25 cellular contexts compared by ENCODE assay signal in the genomic region with DNA sequence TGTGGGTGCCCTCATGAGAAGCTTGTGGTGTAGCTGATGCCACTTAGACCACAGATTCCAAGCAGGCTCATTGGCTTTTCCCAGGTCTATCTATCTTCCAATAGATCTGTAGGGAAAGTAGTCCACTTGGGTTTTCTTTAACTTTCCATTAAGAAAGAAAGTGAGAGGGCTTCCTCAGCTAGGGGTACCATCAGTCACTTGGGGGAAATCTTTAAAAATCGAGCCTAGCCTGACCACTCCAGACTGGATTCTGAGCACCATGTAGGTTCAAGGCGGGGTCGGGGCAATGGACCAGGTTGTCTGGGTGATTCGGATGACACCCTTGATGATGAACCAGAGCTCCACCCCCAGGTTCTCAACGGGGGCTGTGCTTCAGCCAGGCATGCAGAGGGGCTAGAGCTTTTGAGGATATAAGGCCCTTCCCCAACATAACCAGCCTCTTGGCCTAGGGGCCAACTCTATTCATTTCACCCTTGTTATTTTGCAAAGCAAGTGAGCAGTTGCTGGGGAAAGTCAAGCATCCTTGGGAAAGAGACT. TPM values are rescaled to one million over a fixed set of nuclear protein-coding genes. Genes with fewer than 3 reads are reported as not detected.
DNase-seq lines count a peak whose midpoint lies in the region; ATAC-seq, FAIRE-seq and TF ChIP-seq lines count a peak whose summit lies in the region.
"Had no signal": no experiment of that assay in that cellular context is flagged by ENCODE, and none has a peak within 500 bp of the region (broad histone marks: within the 10 kb centered on the region; RNA-seq: fewer than 3 reads in every experiment).

No MANE protein-coding gene starts in this region.

- no peaks in the 10 kb centered on the region for H3K4me1 ChIP-seq in A673 (ENCODE audit: insufficient read depth, low read length, poor library complexity, severe bottlenecking)
- H3K4me1 ChIP-seq in GM23248 (ENCODE audit: insufficient read depth), result peaks cover 21% of the 10 kb centered on the region
- H3K4me1 ChIP-seq in esophagus muscularis mucosa, result peaks cover 53 to 68% (median 62%) of the 10 kb centered on the region in 4 donors
- peaks cover 27% of the 10 kb centered on the region for H3K4me1 ChIP-seq in psoas muscle
- H3K4me1 ChIP-seq: HAP-1 had no signal

- FAIRE-seq in GM12892 (lab: Jason Lieb, UNC), result no peak
- FAIRE-seq: GM18507 had no signal

- H3F3A ChIP-seq in GM23248 (ENCODE audit: insufficient read depth), result peaks cover 37% of the 10 kb centered on the region

- H3K4me3 Mint-ChIP-seq in progenitor cell of endocrine pancreas (ENCODE audit: low read depth), result no peak overlapping the region
- H3K4me3 Mint-ChIP-seq in stimulated activated naive B cell treated with anti-CD40 and anti-IgM and Interleukin-4, amounts not matched to agents 10 μg/mL and 1 μg/mL and 100 μg/mL, for 72 hours, result no peak overlapping the region
- H3K4me3 Mint-ChIP-seq: neural crest cell; T-helper 2 cell treated with Interferon-gamma antibody and Interleukin-4, amounts not matched to agents 5 μg/mL and 100 μg/mL, for 36 hours had no signal

- POLR2A ChIA-PET in A673 (lab: Charles Lee; ENCODE audit: low non-redundant PET), result interaction anchor here (0.5 kb wide), 1 partner anchor 486 kb away, joined by 3 read pairs; no protein-coding TSS in a partner anchor

- H3K4me3 ChIP-seq in A673 (ENCODE audit: low read depth, low read length, poor library complexity, severe bottlenecking) (no peak overlapping the region), GM23248 (no peak overlapping the region), esophagus muscularis mucosa (no peak overlapping the region), psoas muscle (no peak overlapping the region)
- H3K4me3 ChIP-seq: HAP-1, left lung, smooth muscle cell had no signal

- H3K9me3 ChIP-seq in A673 (ENCODE audit: low read depth, low read length, poor library complexity, severe bottlenecking) (no peaks in the 10 kb centered on the region), GM23248 (ENCODE audit: low read depth) (no peaks in the 10 kb centered on the region), esophagus muscularis mucosa (no peaks in the 10 kb centered on the region), psoas muscle (no peaks in the 10 kb centered on the region)
- H3K9me3 ChIP-seq: HAP-1, left lung had no signal

- BruUV-seq in A673 (replicated peaks; lab: Mats Ljungman, UMichigan), result no TSS peak

- H3K27ac Mint-ChIP-seq in progenitor cell of endocrine pancreas, result no peak overlapping the region
- no peak overlapping the region for H3K27ac Mint-ChIP-seq in stimulated activated naive B cell treated with anti-CD40 and anti-IgM and Interleukin-4, amounts not matched to agents 10 μg/mL and 1 μg/mL and 100 μg/mL, for 72 hours
- H3K27ac Mint-ChIP-seq: activated T-helper 2 cell treated with anti-CD3 and anti-CD28 coated beads, Interferon-gamma antibody, Interleukin-2, Interleukin-4, amounts not matched to agents 10 μg/mL and 5 μg/mL and 100 μg/mL, durations not matched to agents 14 hours and 24 hours and 36 hours; T-helper 2 cell treated with Interferon-gamma antibody and Interleukin-4, amounts not matched to agents 5 μg/mL and 100 μg/mL, for 36 hours had no signal

- CTCF ChIA-PET in A673 (lab: Charles Lee), result no interaction called here

- TF ChIP-seq POLR2A in esophagus muscularis mucosa (IDR thresholded peaks at IDR 0.05; ENCODE audit: low read depth) (no peak), GM12892 (IDR thresholded peaks at IDR 0.05; ENCODE audit: low read depth, low read length) (no peak)

- no peak for TF ChIP-seq EP300 in esophagus muscularis mucosa (IDR thresholded peaks at IDR 0.05)

- no peaks in the 10 kb centered on the region for H4K20me1 ChIP-seq in GM23248 (ENCODE audit: insufficient read depth)

- DNase-seq in A673 (ENCODE audit: low spot score), result no peak
- DNase-seq in GM23248, result no peak
- DNase-seq in esophagus muscularis mucosa (ENCODE audit: extremely low spot score), result no peak
- DNase-seq in psoas muscle, result no peak
- DNase-seq in progenitor cell of endocrine pancreas (ENCODE audit: low spot score, unreplicated experiment), result no peak
- DNase-seq in NOMO-1 treated with DMSO at 0.1 percent for 48 hours (lab: John Stamatoyannopoulos, UW; ENCODE audit: unreplicated experiment), result no peak
- no peak for DNase-seq in stimulated activated naive B cell treated with anti-CD40 and anti-IgM and Interleukin-4, amounts not matched to agents 10 μg/mL and 1 μg/mL and 100 μg/mL, for 72 hours
- no peak for DNase-seq in GM12892 (ENCODE audit: insufficient read length)
- DNase-seq: activated CD4-positive, alpha-beta T cell treated with anti-CD3 and anti-CD28 coated beads, Interleukin-2, amount 50 U/mL, for 1 hour; activated CD8-positive, alpha-beta memory T cell treated with anti-CD3 and anti-CD28 coated beads, Interleukin-2, amount 50 U/mL, for 48 hours; CD4-positive, CD25-positive, alpha-beta regulatory T cell; dermis blood vessel endothelial cell; left lung; NCI-H146; NCI-H524 treated with DMSO at 0.1 percent for 48 hours; stimulated activated naive CD4-positive, alpha-beta T cell treated with Interleukin-2 at 50 U/mL for 16 hours; trophoblast cell; WERI-Rb-1 had no signal

- TF ChIP-seq CTCF in A673 (conservative IDR thresholded peaks at IDR 0.05; ENCODE audit: low read depth, low read length), result no peak
- no peak for TF ChIP-seq CTCF in esophagus muscularis mucosa (IDR thresholded peaks at IDR 0.05)
- TF ChIP-seq CTCF in psoas muscle (IDR thresholded peaks at IDR 0.05), result no peak
- no peak for TF ChIP-seq CTCF in progenitor cell of endocrine pancreas (IDR thresholded peaks at IDR 0.05; ENCODE audit: unreplicated experiment)

- peaks cover 75% of the 10 kb centered on the region for H3K79me2 ChIP-seq in GM23248 (ENCODE audit: insufficient read depth)

- in situ Hi-C loops in GM23248 (cut with MboI), result no loop called here

- intact Hi-C loops in A673 (cut with micrococcal nuclease; ENCODE audit: unreplicated experiment) (no loop called here), esophagus muscularis mucosa (cut with DNase I) (no loop called here), psoas muscle (cut with DNase I) (no loop called here)

- no peaks in the 10 kb centered on the region for H3K9me2 ChIP-seq in GM23248 (ENCODE audit: insufficient read depth)

- peaks cover 45% of the 10 kb centered on the region for H3K36me3 ChIP-seq in A673 (ENCODE audit: insufficient read depth, low read length, poor library complexity, severe bottlenecking)
- peaks cover 19% of the 10 kb centered on the region; the same call in 1 of the 2 replicates for H3K36me3 ChIP-seq in GM23248 (ENCODE audit: low read depth)
- H3K36me3 ChIP-seq in esophagus muscularis mucosa, result peaks cover 28 to 66% (median 54%) of the 10 kb centered on the region in 4 donors
- peaks cover 9 to 33% of the 10 kb centered on the region in 2 donors for H3K36me3 ChIP-seq in psoas muscle (ENCODE audit: insufficient read depth in 1 of 2, low read depth in 1 of 2)

- no peak for ATAC-seq in psoas muscle
- ATAC-seq in stimulated activated naive B cell treated with anti-CD40 and anti-IgM and Interleukin-4, amounts not matched to agents 10 μg/mL and 1 μg/mL and 100 μg/mL, for 72 hours (replicated peaks), result no peak
- ATAC-seq: left lung, SK-N-SH treated with all-trans-retinoic acid at 6 μM for 48 hours had no signal

- peak overlapping the region; percentile 30 for H3K27ac ChIP-seq in A673 (ENCODE audit: low read depth, low read length, poor library complexity, severe bottlenecking)
- H3K27ac ChIP-seq in GM23248, result peak overlapping the region; percentile 14
- peak overlapping the region in 3 of 4 donors; percentile 48 to 96 (median 69) for H3K27ac ChIP-seq in esophagus muscularis mucosa (replicated peaks in 1 of 4)
- H3K27ac ChIP-seq in psoas muscle, result peak overlapping the region; percentile 83
- H3K27ac ChIP-seq: WERI-Rb-1 had no signal

- H2AFZ ChIP-seq in GM23248, result no peak overlapping the region

- WGBS in GM23248 (ENCODE audit: low coverage in 1 of 2, low lambda C conversion rate in 2 of 2, missing lambda C conversion rate in 2 of 2), 2 experiments, result 87 to 90% methylated on average over 4 to 5 of the region's 5 CpGs
- 88% methylated on average over 3 of the region's 5 CpGs for WGBS in esophagus muscularis mucosa
- WGBS in psoas muscle, 3 donors, result 83 to 88% (median 86%) methylated on average over 5 of the region's 5 CpGs

- no peaks in the 10 kb centered on the region for H3K27me3 Mint-ChIP-seq in progenitor cell of endocrine pancreas
- no peaks in the 10 kb centered on the region for H3K27me3 Mint-ChIP-seq in stimulated activated naive B cell treated with anti-CD40 and anti-IgM and Interleukin-4, amounts not matched to agents 10 μg/mL and 1 μg/mL and 100 μg/mL, for 72 hours
- H3K27me3 Mint-ChIP-seq: CD4-positive, CD25-positive, alpha-beta regulatory T cell had no signal

- H3K4me2 ChIP-seq in GM23248 (ENCODE audit: unreplicated experiment), result no peak overlapping the region
- H3K4me2 ChIP-seq: smooth muscle cell had no signal

- H3K27me3 ChIP-seq in A673 (replicated peaks; ENCODE audit: insufficient read depth, low read depth, low read length, poor library complexity) (no peaks in the 10 kb centered on the region), GM23248 (replicated peaks; ENCODE audit: insufficient read depth) (no peaks in the 10 kb centered on the region), esophagus muscularis mucosa (no peaks in the 10 kb centered on the region), psoas muscle (ENCODE audit: insufficient read depth in 3 of 3, low read length in 2 of 3) (no peaks in the 10 kb centered on the region)
- H3K27me3 ChIP-seq: left lung had no signal

- H3K4me1 Mint-ChIP-seq in progenitor cell of endocrine pancreas (ENCODE audit: low read depth), result no peaks in the 10 kb centered on the region
- peaks cover 20 to 31% of the 10 kb centered on the region in 2 donors for H3K4me1 Mint-ChIP-seq in stimulated activated naive B cell treated with anti-CD40 and anti-IgM and Interleukin-4, amounts not matched to agents 10 μg/mL and 1 μg/mL and 100 μg/mL, for 72 hours

- no peak overlapping the region for H3K9ac ChIP-seq in GM23248

- H3K36me3 Mint-ChIP-seq in progenitor cell of endocrine pancreas (ENCODE audit: insufficient read depth), result peaks cover 4% of the 10 kb centered on the region
- H3K36me3 Mint-ChIP-seq in stimulated activated naive B cell treated with anti-CD40 and anti-IgM and Interleukin-4, amounts not matched to agents 10 μg/mL and 1 μg/mL and 100 μg/mL, for 72 hours, result peaks cover 11 to 21% of the 10 kb centered on the region in 2 donors

- H3K9me3 Mint-ChIP-seq in progenitor cell of endocrine pancreas (ENCODE audit: low read depth), result no peaks in the 10 kb centered on the region
- no peaks in the 10 kb centered on the region for H3K9me3 Mint-ChIP-seq in stimulated activated naive B cell treated with anti-CD40 and anti-IgM and Interleukin-4, amounts not matched to agents 10 μg/mL and 1 μg/mL and 100 μg/mL, for 72 hours
- H3K9me3 Mint-ChIP-seq: activated T-helper 2 cell treated with anti-CD3 and anti-CD28 coated beads, Interferon-gamma antibody, Interleukin-2, Interleukin-4, amounts not matched to agents 10 μg/mL and 5 μg/mL and 100 μg/mL, durations not matched to agents 14 hours and 24 hours and 36 hours; CD4-positive, CD25-positive, alpha-beta regulatory T cell; neural crest cell; T-helper 2 cell treated with Interferon-gamma antibody and Interleukin-4, amounts not matched to agents 5 μg/mL and 100 μg/mL, for 36 hours had no signal

RNA-seq across cellular contexts. Expression of a gene that starts 27.0 kb away (rescaled TPM):
- total RNA-seq in A673 (2021), result 23.1 and 24.8 TPM in 2 replicates
- total RNA-seq in GM23248 (2014; rRNA removed; shearing (Covaris generic)), result 9.6 and 11.3 TPM in 2 replicates
- polyA plus RNA-seq in GM23248 (2016; fragmentation: Nextera tagmentation; extraction: Ambion mirVana), result 24.7 and 27.2 TPM in 2 replicates
- total RNA-seq in esophagus muscularis mucosa, result 10 to 100 TPM; 18.7 to 56.0 (median 39.9) TPM
- total RNA-seq in psoas muscle, result 10 to 100 TPM in 1 of 4 donors, 1 to 10 TPM in 3; 7.2 to 25.6 (median 8.6) TPM
- polyA plus RNA-seq in psoas muscle, result 100 to 1,000 TPM in 1 of 3 donors, 10 to 100 TPM in 1, 1 to 10 TPM in 1; 6.2 to 118 (median 12.3) TPM
- 6.1 and 7.0 TPM in 2 replicates for total RNA-seq in progenitor cell of endocrine pancreas
- polyA plus RNA-seq in GM12892 (2012; ENCODE audit: missing spikeins), result 2.7 TPM

RNA-seq across cellular contexts. Expression of a gene that starts 42.3 kb away (rescaled TPM):
- total RNA-seq in A673 (2021) (0.26 and 1.4 TPM in 2 replicates), esophagus muscularis mucosa (under 1 TPM; 0.42 to 0.99 (median 0.63) TPM), psoas muscle (1 to 10 TPM; 1.2 to 3.3 (median 2.0) TPM), progenitor cell of endocrine pancreas (9.6 and 9.8 TPM in 2 replicates)
- 1.1 and 8.7 TPM in 2 replicates for total RNA-seq in GM23248 (2014; rRNA removed; shearing (Covaris generic))
- polyA plus RNA-seq in GM23248 (2016; fragmentation: Nextera tagmentation; extraction: Ambion mirVana) (2.2 TPM in 2 replicates), psoas muscle (1 to 10 TPM in 2 of 3 donors, under 1 TPM in 1; 0.23 to 4.6 (median 1.1) TPM)
- polyA plus RNA-seq in GM12892 (2012; ENCODE audit: missing spikeins), result 1.2 TPM

RNA-seq across cellular contexts. Expression of a gene that starts 42.4 kb away (rescaled TPM):
- total RNA-seq in A673 (2021) (0.17 and 0.52 TPM in 2 replicates), esophagus muscularis mucosa (1 to 10 TPM in 2 of 4 donors, under 1 TPM in 2; 0.71 to 1.6 (median 1.0) TPM), psoas muscle (under 1 TPM; 0.21 to 0.74 (median 0.56) TPM), progenitor cell of endocrine pancreas (0.24 and 0.29 TPM in 2 replicates)
- under 0.01 and 0.22 TPM in 2 replicates for total RNA-seq in GM23248 (2014; rRNA removed; shearing (Covaris generic))
- polyA plus RNA-seq in GM23248 (2016; fragmentation: Nextera tagmentation; extraction: Ambion mirVana) (0.20 and 0.30 TPM in 2 replicates), psoas muscle (1 to 10 TPM in 1 of 3 donors, under 1 TPM in 2; 0.04 to 1.4 (median 0.07) TPM)
- polyA plus RNA-seq in GM12892 (2012; ENCODE audit: missing spikeins), result 0.19 TPM
- total RNA-seq: CD4-positive, CD25-positive, alpha-beta regulatory T cell had no signal

RNA-seq across cellular contexts. Expression of a gene that starts 56.6 kb away (rescaled TPM):
- total RNA-seq in A673 (2021) (123 and 126 TPM in 2 replicates), esophagus muscularis mucosa (100 to 1,000 TPM; 123 to 172 (median 152) TPM), psoas muscle (100 to 1,000 TPM in 3 of 4 donors, 10 to 100 TPM in 1; 95.9 to 222 (median 114) TPM), progenitor cell of endocrine pancreas (107 and 127 TPM in 2 replicates)
- 143 and 236 TPM in 2 replicates for total RNA-seq in GM23248 (2014; rRNA removed; shearing (Covaris generic))
- polyA plus RNA-seq in GM23248 (2016; fragmentation: Nextera tagmentation; extraction: Ambion mirVana) (375 and 387 TPM in 2 replicates), psoas muscle (100 to 1,000 TPM in 2 of 3 donors, 10 to 100 TPM in 1; 73.7 to 742 (median 120) TPM)
- 137 TPM for polyA plus RNA-seq in GM12892 (2012; ENCODE audit: missing spikeins)

Comparison
In these comparisons a context has a peak if more than half of its experiments do, and no peak if none do; other contexts are left out.
1. H3K27ac ChIP-seq: peak in every context shown above with its lines; median percentile 83 in psoas muscle; 69 in esophagus muscularis mucosa; 30 in A673; 14 in GM23248.